In genomic region chr2:205193121-205193520, GRCh38 we compare ENCODE assay signal across 28 cellular contexts.
"Had no signal": no experiment of that assay in that cellular context is flagged by ENCODE, and none has a peak within 500 bp of the region (broad histone marks: within the 10 kb centered on the region; RNA-seq: fewer than 3 reads in every experiment).

No MANE protein-coding gene starts in this region.

- H3K9me3 Mint-ChIP-seq: dendritic cell treated with granulocyte-macrophage colony-stimulating factor and Interleukin-4, amounts not matched to agents 40 ng/mL and 50 ng/mL, for 4 days; effector memory CD8-positive, alpha-beta T cell; endodermal cell; mesothelial cell of epicardium had no signal

- H3K4me3 Mint-ChIP-seq: dendritic cell treated with granulocyte-macrophage colony-stimulating factor and Interleukin-4, amounts not matched to agents 40 ng/mL and 50 ng/mL, for 4 days; effector memory CD8-positive, alpha-beta T cell; endodermal cell; immature natural killer cell; mesothelial cell of epicardium had no signal

- H3K4me1 Mint-ChIP-seq: immature natural killer cell had no signal

- H3K9me3 ChIP-seq: colonic mucosa, esophagus squamous epithelium, gastrocnemius medialis, heart right ventricle, left lung, lower lobe of right lung, mucosa of descending colon had no signal

- ATAC-seq: effector memory CD8-positive, alpha-beta T cell; esophagus mucosa; gastrocnemius medialis; heart right ventricle; left colon; left lung; left ventricle myocardium superior; lower lobe of right lung; mucosa of descending colon had no signal

- H3K27ac ChIP-seq: colonic mucosa, epithelial cell of prostate, esophagus squamous epithelium, gastrocnemius medialis, heart right ventricle, left lung, lower lobe of right lung had no signal

- H3K4me3 ChIP-seq: colonic mucosa, esophagus squamous epithelium, gastrocnemius medialis, heart right ventricle, left lung, lower lobe of right lung, mucosa of descending colon had no signal

- DNase-seq: colonic mucosa; cortex of kidney; effector CD8-positive, alpha-beta T cell; effector memory CD8-positive, alpha-beta T cell; endodermal cell; erythroblast; esophagus squamous epithelium; foreskin fibroblast; foreskin melanocyte; gastrocnemius medialis; glutamatergic neuron; head of caudate nucleus; heart right ventricle; hypothalamus; immature natural killer cell; islet precursor cell; kidney; kidney glomerular epithelial cell; left colon; left lung; left ventricle myocardium superior; lower lobe of right lung; mesenchymal stem cell; mucosa of descending colon had no signal

- H3K36me3 ChIP-seq: colonic mucosa, gastrocnemius medialis, heart right ventricle, left lung, lower lobe of right lung had no signal

- H3K27me3 ChIP-seq: colonic mucosa, esophagus squamous epithelium, gastrocnemius medialis, heart right ventricle, left lung had no signal

- H3K27ac Mint-ChIP-seq: dendritic cell treated with granulocyte-macrophage colony-stimulating factor and Interleukin-4, amounts not matched to agents 40 ng/mL and 50 ng/mL, for 4 days; effector memory CD8-positive, alpha-beta T cell; endodermal cell; immature natural killer cell; mesothelial cell of epicardium had no signal

- H3K36me3 Mint-ChIP-seq: immature natural killer cell, mesothelial cell of epicardium had no signal

- H3K27me3 Mint-ChIP-seq: dendritic cell treated with granulocyte-macrophage colony-stimulating factor and Interleukin-4, amounts not matched to agents 40 ng/mL and 50 ng/mL, for 4 days; effector memory CD8-positive, alpha-beta T cell had no signal

- H3K4me1 ChIP-seq: colonic mucosa, left lung, lower lobe of right lung had no signal
